Comparison of ENCODE assay signal across 1 cellular context in the genomic region with DNA sequence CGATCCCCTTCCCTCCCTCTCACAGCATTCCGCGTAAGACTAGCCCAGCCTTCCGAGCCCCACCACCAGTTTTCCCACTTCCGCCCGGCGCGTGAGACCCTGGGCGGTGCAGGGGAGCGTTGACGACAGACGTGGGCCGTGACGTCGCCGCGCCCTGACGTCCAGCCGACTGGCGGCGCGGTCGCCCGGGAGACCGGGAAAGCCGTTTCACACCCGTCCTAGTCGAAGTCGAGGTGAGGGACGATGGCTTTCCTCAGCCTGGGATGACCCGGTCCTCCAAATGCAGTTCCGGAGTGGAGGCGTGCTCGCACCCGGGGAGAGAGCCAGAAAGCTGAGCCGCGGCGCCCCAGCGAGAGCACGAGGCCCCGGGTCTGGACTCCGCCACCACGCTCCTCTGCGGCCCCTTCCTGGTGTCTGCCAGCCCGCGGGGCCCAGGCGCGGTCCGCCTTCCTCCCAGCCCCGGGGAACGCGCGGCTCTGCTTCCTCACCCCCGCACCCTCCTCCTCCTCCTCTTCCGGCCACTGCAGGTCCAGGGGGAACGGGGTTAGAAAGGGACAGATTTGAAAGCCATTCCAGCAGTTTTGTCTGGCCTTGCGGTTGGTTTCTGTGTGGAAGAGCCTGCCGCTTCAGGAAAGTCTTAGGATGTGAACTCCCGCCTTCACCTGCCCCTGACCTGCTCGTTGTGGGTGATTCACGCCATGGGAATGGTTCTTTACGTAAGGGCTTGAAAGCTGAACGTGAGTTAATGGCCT.
TF ChIP-seq lines count a peak whose summit lies in the region.

A gene (plus strand): TSS at position 210 of the 752 bp plus-strand sequence. CDS start 2,977 bp downstream, outside the sequence.

TF ChIP-seq in K562, 482 proteins besides CTCF, POLR2A, EP300 and RAD21 (continued from another document and continues in another):
- TF ChIP-seq MIER1 (IDR thresholded peaks at IDR 0.05; ENCODE audit: low read depth) = no peak
- 0 out of 2 replicates have a peak, but pooled peaks have one; percentile 12 for TF ChIP-seq CHD2 (IDR thresholded peaks at IDR 0.05; ENCODE audit: low read depth, low read length)
- TF ChIP-seq ZNF79 (CRISPR knock-in tag; IDR thresholded peaks at IDR 0.05; ENCODE audit: low read depth) = no peak
- no peak for TF ChIP-seq ZNF212 (CRISPR knock-in tag; IDR thresholded peaks at IDR 0.05)
- no peak for TF ChIP-seq ZFPM2 (CRISPR knock-in tag; IDR thresholded peaks at IDR 0.05)
- TF ChIP-seq CCNT2 (IDR thresholded peaks at IDR 0.05; ENCODE audit: borderline replicate concordance, extremely low read depth, insufficient read length, low read depth, low read length) = peak; percentile 64
- no peak for TF ChIP-seq KAT8 (IDR thresholded peaks at IDR 0.05; ENCODE audit: low read depth)
- TF ChIP-seq ZNF408 (CRISPR knock-in tag; IDR thresholded peaks at IDR 0.05; ENCODE audit: low read depth) = no peak
- TF ChIP-seq ZNF561 (CRISPR knock-in tag; conservative IDR thresholded peaks at IDR 0.05) = no peak
- TF ChIP-seq, protein P1, sequence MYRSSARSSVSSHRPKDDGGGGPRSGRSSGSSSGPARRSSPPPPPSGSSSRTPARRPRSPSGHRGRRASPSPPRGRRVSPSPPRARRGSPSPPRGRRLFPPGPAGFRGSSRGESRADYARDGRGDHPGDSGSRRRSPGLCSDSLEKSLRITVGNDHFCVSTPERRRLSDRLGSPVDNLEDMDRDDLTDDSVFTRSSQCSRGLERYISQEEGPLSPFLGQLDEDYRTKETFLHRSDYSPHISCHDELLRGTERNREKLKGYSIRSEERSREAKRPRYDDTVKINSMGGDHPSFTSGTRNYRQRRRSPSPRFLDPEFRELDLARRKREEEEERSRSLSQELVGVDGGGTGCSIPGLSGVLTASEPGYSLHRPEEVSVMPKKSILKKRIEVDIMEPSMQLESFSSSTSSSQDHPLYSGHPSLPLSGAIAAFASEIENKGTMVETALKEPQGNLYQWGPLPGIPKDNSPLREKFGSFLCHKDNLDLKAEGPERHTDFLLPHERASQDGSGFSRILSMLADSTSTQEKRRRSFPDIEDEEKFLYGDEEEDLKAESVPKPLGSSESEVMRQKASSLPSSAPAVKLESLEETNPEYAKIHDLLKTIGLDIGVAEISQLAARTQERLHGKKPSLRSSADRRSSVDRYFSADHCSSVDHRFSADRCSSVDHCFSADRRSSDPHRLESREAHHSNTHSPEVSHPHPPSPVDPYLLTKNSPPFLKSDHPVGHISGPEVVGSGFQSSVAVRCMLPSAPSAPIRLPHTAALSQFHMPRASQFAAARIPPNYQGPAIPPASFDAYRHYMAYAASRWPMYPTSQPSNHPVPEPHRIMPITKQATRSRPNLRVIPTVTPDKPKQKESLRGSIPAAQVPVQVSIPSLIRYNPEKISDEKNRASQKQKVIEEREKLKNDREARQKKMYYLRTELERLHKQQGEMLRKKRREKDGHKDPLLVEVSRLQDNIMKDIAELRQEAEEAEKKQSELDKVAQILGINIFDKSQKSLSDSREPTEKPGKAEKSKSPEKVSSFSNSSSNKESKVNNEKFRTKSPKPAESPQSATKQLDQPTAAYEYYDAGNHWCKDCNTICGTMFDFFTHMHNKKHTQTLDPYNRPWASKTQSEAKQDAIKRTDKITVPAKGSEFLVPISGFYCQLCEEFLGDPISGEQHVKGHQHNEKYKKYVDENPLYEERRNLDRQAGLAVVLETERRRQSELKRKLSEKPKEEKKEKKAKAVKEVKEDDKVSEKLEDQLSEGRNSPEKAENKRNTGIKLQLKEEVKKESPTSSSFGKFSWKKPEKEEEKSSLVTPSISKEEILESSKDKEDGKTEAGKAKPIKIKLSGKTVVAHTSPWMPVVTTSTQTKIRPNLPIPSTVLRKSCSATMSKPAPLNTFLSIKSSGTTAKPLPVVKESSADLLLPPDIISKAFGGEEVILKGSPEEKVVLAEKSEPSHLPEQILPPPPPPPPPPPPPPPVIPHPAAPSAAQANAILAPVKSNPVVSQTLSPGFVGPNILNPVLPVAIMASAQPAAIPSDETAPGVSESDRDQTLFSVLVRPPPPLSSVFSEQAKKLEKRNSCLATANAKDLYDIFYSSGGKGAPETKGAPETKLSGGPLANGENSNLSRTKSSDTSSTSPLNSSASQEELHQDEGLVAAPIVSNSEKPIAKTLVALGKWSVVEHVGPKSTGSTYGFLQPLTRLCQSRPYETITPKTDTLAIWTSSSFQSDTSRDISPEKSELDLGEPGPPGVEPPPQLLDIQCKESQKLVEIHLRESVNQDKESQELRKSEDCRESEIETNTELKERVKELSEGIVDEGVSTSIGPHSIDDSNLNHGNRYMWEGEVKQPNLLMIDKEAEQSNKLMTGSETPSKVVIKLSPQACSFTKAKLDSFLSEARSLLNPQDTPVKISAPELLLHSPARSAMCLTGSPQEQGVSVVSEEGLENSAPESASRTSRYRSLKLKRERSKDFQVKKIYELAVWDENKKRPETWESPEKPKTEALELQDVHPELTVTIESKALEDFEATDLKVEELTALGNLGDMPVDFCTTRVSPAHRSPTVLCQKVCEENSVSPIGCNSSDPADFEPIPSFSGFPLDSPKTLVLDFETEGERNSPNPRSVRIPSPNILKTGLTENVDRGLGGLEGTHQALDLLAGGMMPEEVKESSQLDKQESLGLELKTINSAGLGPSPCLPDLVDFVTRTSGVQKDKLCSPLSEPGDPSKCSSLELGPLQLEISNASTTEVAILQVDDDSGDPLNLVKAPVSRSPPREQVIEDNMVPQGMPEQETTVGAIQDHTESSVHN (IDR thresholded peaks at IDR 0.05; ENCODE audit: borderline replicate concordance in 1 of 2, low read depth in 1 of 2) = no peak
- TF ChIP-seq RBM17 (IDR thresholded peaks at IDR 0.05; ENCODE audit: borderline replicate concordance, low read depth, low read length) = no peak
- TF ChIP-seq, protein P2, sequence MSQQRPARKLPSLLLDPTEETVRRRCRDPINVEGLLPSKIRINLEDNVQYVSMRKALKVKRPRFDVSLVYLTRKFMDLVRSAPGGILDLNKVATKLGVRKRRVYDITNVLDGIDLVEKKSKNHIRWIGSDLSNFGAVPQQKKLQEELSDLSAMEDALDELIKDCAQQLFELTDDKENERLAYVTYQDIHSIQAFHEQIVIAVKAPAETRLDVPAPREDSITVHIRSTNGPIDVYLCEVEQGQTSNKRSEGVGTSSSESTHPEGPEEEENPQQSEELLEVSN (IDR thresholded peaks at IDR 0.05; ENCODE audit: borderline replicate concordance in 1 of 2, extremely low read depth in 1 of 2, insufficient read depth in 1 of 2, insufficient read length in 1 of 2, low read depth in 1 of 2, low read length in 1 of 2, poor library complexity in 1 of 2, severe bottlenecking in 1 of 2) = peak; percentile 84 to 92
- peak; percentile 85 for TF ChIP-seq ZNF263 (CRISPR knock-in tag; IDR thresholded peaks at IDR 0.05; ENCODE audit: borderline replicate concordance)
- no peak for TF ChIP-seq SRSF1 (IDR thresholded peaks at IDR 0.05; ENCODE audit: low read depth, low read length)
- TF ChIP-seq CEBPB (tag; IDR thresholded peaks at IDR 0.05) = no peak
- TF ChIP-seq RBM25 (IDR thresholded peaks at IDR 0.05; ENCODE audit: low read depth, low read length, severe bottlenecking) = no peak
- TF ChIP-seq, protein P3, sequence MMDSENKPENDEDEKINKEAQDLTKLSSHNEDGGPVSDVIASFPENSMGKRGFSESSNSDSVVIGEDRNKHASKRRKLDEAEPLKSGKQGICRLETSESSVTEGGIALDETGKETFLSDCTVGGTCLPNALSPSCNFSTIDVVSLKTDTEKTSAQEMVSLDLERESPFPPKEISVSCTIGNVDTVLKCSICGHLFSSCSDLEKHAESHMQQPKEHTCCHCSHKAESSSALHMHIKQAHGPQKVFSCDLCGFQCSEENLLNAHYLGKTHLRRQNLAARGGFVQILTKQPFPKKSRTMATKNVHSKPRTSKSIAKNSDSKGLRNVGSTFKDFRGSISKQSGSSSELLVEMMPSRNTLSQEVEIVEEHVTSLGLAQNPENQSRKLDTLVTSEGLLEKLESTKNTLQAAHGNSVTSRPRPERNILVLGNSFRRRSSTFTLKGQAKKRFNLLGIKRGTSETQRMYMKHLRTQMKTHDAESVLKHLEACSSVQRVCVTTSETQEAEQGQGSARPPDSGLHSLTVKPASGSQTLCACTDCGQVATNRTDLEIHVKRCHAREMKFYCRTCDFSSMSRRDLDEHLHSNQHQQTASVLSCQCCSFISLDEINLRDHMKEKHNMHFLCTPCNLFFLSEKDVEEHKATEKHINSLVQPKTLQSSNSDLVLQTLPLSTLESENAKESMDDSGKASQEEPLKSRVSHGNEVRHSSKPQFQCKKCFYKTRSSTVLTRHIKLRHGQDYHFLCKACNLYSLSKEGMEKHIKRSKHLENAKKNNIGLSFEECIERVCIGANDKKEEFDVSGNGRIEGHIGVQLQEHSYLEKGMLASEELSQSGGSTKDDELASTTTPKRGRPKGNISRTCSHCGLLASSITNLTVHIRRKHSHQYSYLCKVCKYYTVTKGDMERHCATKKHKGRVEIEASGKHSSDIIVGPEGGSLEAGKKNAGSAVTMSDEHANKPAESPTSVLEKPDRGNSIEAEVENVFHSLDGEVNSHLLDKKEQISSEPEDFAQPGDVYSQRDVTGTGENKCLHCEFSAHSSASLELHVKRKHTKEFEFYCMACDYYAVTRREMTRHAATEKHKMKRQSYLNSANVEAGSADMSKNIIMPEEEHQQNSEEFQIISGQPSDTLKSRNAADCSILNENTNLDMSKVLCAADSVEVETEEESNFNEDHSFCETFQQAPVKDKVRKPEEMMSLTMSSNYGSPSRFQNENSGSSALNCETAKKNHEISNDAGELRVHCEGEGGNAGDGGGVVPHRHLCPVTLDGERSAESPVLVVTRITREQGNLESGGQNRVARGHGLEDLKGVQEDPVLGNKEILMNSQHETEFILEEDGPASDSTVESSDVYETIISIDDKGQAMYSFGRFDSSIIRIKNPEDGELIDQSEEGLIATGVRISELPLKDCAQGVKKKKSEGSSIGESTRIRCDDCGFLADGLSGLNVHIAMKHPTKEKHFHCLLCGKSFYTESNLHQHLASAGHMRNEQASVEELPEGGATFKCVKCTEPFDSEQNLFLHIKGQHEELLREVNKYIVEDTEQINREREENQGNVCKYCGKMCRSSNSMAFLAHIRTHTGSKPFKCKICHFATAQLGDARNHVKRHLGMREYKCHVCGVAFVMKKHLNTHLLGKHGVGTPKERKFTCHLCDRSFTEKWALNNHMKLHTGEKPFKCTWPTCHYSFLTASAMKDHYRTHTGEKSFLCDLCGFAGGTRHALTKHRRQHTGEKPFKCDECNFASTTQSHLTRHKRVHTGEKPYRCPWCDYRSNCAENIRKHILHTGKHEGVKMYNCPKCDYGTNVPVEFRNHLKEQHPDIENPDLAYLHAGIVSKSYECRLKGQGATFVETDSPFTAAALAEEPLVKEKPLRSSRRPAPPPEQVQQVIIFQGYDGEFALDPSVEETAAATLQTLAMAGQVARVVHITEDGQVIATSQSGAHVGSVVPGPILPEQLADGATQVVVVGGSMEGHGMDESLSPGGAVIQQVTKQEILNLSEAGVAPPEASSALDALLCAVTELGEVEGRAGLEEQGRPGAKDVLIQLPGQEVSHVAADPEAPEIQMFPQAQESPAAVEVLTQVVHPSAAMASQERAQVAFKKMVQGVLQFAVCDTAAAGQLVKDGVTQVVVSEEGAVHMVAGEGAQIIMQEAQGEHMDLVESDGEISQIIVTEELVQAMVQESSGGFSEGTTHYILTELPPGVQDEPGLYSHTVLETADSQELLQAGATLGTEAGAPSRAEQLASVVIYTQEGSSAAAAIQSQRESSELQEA (IDR thresholded peaks at IDR 0.05; ENCODE audit: low read depth) = no peak
- TF ChIP-seq, protein P4, sequence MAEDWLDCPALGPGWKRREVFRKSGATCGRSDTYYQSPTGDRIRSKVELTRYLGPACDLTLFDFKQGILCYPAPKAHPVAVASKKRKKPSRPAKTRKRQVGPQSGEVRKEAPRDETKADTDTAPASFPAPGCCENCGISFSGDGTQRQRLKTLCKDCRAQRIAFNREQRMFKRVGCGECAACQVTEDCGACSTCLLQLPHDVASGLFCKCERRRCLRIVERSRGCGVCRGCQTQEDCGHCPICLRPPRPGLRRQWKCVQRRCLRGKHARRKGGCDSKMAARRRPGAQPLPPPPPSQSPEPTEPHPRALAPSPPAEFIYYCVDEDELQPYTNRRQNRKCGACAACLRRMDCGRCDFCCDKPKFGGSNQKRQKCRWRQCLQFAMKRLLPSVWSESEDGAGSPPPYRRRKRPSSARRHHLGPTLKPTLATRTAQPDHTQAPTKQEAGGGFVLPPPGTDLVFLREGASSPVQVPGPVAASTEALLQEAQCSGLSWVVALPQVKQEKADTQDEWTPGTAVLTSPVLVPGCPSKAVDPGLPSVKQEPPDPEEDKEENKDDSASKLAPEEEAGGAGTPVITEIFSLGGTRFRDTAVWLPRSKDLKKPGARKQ (CRISPR knock-in tag; IDR thresholded peaks at IDR 0.05) = no peak
- TF ChIP-seq, protein P5, sequence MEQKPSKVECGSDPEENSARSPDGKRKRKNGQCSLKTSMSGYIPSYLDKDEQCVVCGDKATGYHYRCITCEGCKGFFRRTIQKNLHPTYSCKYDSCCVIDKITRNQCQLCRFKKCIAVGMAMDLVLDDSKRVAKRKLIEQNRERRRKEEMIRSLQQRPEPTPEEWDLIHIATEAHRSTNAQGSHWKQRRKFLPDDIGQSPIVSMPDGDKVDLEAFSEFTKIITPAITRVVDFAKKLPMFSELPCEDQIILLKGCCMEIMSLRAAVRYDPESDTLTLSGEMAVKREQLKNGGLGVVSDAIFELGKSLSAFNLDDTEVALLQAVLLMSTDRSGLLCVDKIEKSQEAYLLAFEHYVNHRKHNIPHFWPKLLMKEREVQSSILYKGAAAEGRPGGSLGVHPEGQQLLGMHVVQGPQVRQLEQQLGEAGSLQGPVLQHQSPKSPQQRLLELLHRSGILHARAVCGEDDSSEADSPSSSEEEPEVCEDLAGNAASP (IDR thresholded peaks at IDR 0.05) = no peak
- TF ChIP-seq, protein P6, sequence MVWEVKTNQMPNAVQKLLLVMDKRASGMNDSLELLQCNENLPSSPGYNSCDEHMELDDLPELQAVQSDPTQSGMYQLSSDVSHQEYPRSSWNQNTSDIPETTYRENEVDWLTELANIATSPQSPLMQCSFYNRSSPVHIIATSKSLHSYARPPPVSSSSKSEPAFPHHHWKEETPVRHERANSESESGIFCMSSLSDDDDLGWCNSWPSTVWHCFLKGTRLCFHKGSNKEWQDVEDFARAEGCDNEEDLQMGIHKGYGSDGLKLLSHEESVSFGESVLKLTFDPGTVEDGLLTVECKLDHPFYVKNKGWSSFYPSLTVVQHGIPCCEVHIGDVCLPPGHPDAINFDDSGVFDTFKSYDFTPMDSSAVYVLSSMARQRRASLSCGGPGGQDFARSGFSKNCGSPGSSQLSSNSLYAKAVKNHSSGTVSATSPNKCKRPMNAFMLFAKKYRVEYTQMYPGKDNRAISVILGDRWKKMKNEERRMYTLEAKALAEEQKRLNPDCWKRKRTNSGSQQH (CRISPR knock-in tag; IDR thresholded peaks at IDR 0.05) = no peak
- TF ChIP-seq SRSF3 (IDR thresholded peaks at IDR 0.05; ENCODE audit: insufficient read depth, low read length) = no peak
- TF ChIP-seq, protein P7, sequence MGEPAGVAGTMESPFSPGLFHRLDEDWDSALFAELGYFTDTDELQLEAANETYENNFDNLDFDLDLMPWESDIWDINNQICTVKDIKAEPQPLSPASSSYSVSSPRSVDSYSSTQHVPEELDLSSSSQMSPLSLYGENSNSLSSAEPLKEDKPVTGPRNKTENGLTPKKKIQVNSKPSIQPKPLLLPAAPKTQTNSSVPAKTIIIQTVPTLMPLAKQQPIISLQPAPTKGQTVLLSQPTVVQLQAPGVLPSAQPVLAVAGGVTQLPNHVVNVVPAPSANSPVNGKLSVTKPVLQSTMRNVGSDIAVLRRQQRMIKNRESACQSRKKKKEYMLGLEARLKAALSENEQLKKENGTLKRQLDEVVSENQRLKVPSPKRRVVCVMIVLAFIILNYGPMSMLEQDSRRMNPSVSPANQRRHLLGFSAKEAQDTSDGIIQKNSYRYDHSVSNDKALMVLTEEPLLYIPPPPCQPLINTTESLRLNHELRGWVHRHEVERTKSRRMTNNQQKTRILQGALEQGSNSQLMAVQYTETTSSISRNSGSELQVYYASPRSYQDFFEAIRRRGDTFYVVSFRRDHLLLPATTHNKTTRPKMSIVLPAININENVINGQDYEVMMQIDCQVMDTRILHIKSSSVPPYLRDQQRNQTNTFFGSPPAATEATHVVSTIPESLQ (CRISPR knock-in tag; IDR thresholded peaks at IDR 0.05) = no peak; the same call in none of the 2 replicates
- no peak for TF ChIP-seq ZNF785 (CRISPR knock-in tag; IDR thresholded peaks at IDR 0.05)
